In the genomic region with DNA sequence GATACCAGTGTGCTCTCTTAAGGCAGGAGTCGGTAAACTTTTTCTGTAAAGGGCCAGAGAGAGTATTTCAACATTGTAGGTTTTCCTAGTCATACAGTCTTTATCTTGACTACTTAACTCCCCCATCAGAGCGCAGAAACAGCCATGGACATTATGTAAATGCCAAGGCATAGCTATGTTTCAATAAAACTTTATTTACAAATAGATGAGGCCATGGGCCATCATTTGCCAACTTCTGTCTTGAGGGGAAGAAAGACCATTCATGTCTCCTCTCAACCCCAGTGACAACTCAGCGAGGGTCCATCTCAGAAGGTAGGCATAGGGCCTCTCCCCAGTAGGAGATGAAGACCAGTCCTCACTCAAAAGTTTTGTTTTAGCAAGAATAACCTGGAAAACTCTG, we compare ENCODE assay signal across 10 cellular contexts.
"Had no signal": no experiment of that assay in that cellular context is flagged by ENCODE, and none has a peak within 500 bp of the region (broad histone marks: within the 10 kb centered on the region; RNA-seq: fewer than 3 reads in every experiment).

No MANE protein-coding gene starts in this region.

- H3K4me3 ChIP-seq: GM23248, GM23338, HAP-1 had no signal

- H3K4me2 ChIP-seq: GM23338 had no signal

- H3K27ac ChIP-seq: GM23248 had no signal

- ATAC-seq: GM23338, HCT116 had no signal

- H3K36me3 ChIP-seq: HAP-1 had no signal

- H2AFZ ChIP-seq: GM23248, GM23338 had no signal

- DNase-seq: GM23248, GOT3, H7, H9, HCEC 1CT had no signal

- H3K9ac ChIP-seq: GM23248 had no signal

- FAIRE-seq: H1, H54 had no signal

- H3K4me1 ChIP-seq: HAP-1 had no signal

- H3K27ac Mint-ChIP-seq: GM23338, H9 had no signal

- H3K4me3 Mint-ChIP-seq: GM23338, H9 had no signal
